In the genomic region with DNA sequence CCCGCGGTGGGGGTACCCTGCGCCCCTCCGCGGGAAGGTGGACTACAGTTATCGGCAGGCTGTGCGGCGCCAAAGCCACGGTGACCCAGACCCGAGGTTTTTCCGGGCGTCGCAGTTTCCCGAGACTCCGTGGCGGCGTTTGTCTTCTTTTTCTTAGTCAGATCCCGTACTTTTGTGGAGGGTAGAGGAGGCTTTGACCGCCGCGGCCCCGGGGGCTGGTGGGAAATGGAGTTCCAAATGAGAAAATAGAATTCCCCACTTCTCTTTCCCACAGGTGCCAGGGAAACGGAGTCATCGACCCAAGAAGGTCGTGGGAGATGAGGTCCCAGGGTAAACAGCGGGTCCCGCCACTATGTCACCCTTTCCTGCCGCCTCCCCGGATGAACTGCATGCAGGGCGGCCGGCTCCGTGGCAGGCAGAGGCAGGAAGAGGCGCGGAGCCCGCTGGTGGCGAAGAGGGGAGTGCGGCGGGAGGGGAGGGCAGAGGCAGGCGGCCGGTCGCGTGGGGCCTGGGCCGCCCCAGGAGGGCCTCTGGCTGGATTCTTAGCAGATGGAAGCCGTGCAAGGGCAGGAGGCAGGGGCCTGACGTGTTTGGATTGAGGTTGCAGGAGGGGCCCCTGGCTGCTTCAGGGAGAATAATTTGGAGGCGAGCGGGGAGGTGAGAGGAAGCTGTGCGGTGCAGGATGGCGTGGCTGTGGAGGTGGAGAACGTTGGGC, we compare ENCODE assay signal across 8 cellular contexts. TPM values are rescaled to one million over a fixed set of nuclear protein-coding genes. Genes with fewer than 3 reads are reported as not detected.
DNase-seq lines count a peak whose midpoint lies in the region; TF ChIP-seq lines count a peak whose summit lies in the region.

No MANE protein-coding gene starts in this region.

- TF ChIP-seq CTCF in dorsolateral prefrontal cortex (IDR thresholded peaks at IDR 0.05 in 54 of 56, conservative IDR thresholded peaks at IDR 0.05 in 2 of 56; ENCODE audit: low read depth in 1 of 56, partially characterized antibody in 56 of 56) = peak in 5 of 56 donors; percentile 8 to 20 (median 14)

- intact Hi-C loops in dorsolateral prefrontal cortex (cut with DNase I) = no loop called here

- H3K4me3 ChIP-seq in dorsolateral prefrontal cortex = peak overlapping the region; percentile 35 to 79 (median 64)

- peak; percentile 33 for DNase-seq in ELR (ENCODE audit: low read depth)
- DNase-seq in activated CD4-positive, alpha-beta T cell treated with anti-CD3 and anti-CD28 coated beads, Interleukin-2, amount 50 U/mL, for 24 hours (ENCODE audit: low read depth in 1 of 2, low spot score in 1 of 2) = peak; percentile 23 to 40
- DNase-seq in dorsolateral prefrontal cortex = peak in 9 of 10 donors; percentile 39 to 77 (median 67)
- DNase-seq in midbrain (lab: John Stamatoyannopoulos, UW) = peak; percentile 71
- peak; percentile 54 for DNase-seq in superior temporal gyrus (ENCODE audit: extremely low spot score)
- DNase-seq in ureter (ENCODE audit: low spot score) = no peak
- DNase-seq in HCEC 1CT = no peak
- DNase-seq in mesenteric fat pad (ENCODE audit: low spot score) = no peak

- H3K27me3 ChIP-seq in dorsolateral prefrontal cortex = no peaks in the 10 kb centered on the region

- H3K27ac ChIP-seq in dorsolateral prefrontal cortex = peak overlapping the region; percentile 4 to 95 (median 89)

RNA-seq across cellular contexts. Expression of gene CYTH2, which starts 11.5 kb away (rescaled TPM):
- total RNA-seq in dorsolateral prefrontal cortex = 10 to 100 TPM; 40.0 to 85.5 (median 64.9) TPM
- 61.6 TPM for total RNA-seq in ureter
- 34.9 TPM for total RNA-seq in mesenteric fat pad

RNA-seq across cellular contexts. Expression of gene KCNJ14, which starts 25.3 kb away (rescaled TPM):
- total RNA-seq in dorsolateral prefrontal cortex (1 to 10 TPM; 1.2 to 5.3 (median 2.1) TPM), ureter (1.5 TPM), mesenteric fat pad (1.0 TPM)

RNA-seq across cellular contexts. Expression of gene LMTK3, which starts 31.0 kb away (rescaled TPM):
- total RNA-seq in dorsolateral prefrontal cortex (100 to 1,000 TPM in 62 of 120 experiments, 10 to 100 TPM in 58; 47.3 to 143 (median 101) TPM), ureter (5.1 TPM), mesenteric fat pad (0.45 TPM)

RNA-seq across cellular contexts. Expression of gene GRWD1, which starts 34.9 kb away (rescaled TPM):
- total RNA-seq in dorsolateral prefrontal cortex (10 to 100 TPM; 14.2 to 29.9 (median 20.2) TPM), ureter (43.6 TPM), mesenteric fat pad (39.0 TPM)

Comparison
In these comparisons a context has a peak if more than half of its experiments do, and no peak if none do; other contexts are left out.
1. DNase-seq: peak in ELR (single experiment), activated CD4-positive, alpha-beta T cell treated with anti-CD3 and anti-CD28 coated beads, Interleukin-2, amount 50 U/mL, for 24 hours (2 of 2), dorsolateral prefrontal cortex (9 of 10), midbrain (single experiment) and superior temporal gyrus (single experiment); none in ureter (single experiment), HCEC 1CT (single experiment) and mesenteric fat pad (single experiment).